17 cellular contexts compared by ENCODE assay signal in genomic region chr20:40922865-40923264, GRCh38.
DNase-seq lines count a peak whose midpoint lies in the region; ATAC-seq, FAIRE-seq and TF ChIP-seq lines count a peak whose summit lies in the region.
"Had no signal": no experiment of that assay in that cellular context is flagged by ENCODE, and none has a peak within 500 bp of the region (broad histone marks: within the 10 kb centered on the region; RNA-seq: fewer than 3 reads in every experiment).

No MANE protein-coding gene starts in this region.

- H3K9ac ChIP-seq in OCI-LY3 (ENCODE audit: low read length) = no peak overlapping the region
- H3K9ac ChIP-seq: BLaER1 treated with 17β-estradiol and CSF1 and Interleukin-3, amounts not matched to agents 10 nM and 100 nM had no signal

- H3K9me3 Mint-ChIP-seq in HFFc6 (no peaks in the 10 kb centered on the region), endothelial cell (ENCODE audit: unreplicated experiment) (no peaks in the 10 kb centered on the region)

- 81% methylated on average over 3 of the region's 3 CpGs for WGBS in right cardiac atrium

- H3K4me3 ChIP-seq in OCI-LY3 (ENCODE audit: low read length) = no peak overlapping the region
- no peak overlapping the region for H3K4me3 ChIP-seq in right cardiac atrium (ENCODE audit: low read length)
- H3K4me3 ChIP-seq: BLaER1 treated with 17β-estradiol and CSF1 and Interleukin-3, amounts not matched to agents 10 nM and 100 nM; HAP-1; K562 had no signal

- H3K79me2 ChIP-seq in OCI-LY3 (ENCODE audit: low read length) = no peaks in the 10 kb centered on the region

- H3K27me3 ChIP-seq in OCI-LY3 (ENCODE audit: low read depth, low read length) = peaks cover 8% of the 10 kb centered on the region; the same call in 1 of the 2 replicates
- no peaks in the 10 kb centered on the region for H3K27me3 ChIP-seq in right cardiac atrium (ENCODE audit: control insufficient read depth, insufficient read depth)
- H3K27me3 ChIP-seq: BLaER1 treated with 17β-estradiol and CSF1 and Interleukin-3, amounts not matched to agents 10 nM and 100 nM had no signal

- H3K36me3 Mint-ChIP-seq in HFFc6 (ENCODE audit: low read depth) (no peaks in the 10 kb centered on the region), endothelial cell (ENCODE audit: low read depth, unreplicated experiment) (no peaks in the 10 kb centered on the region)
- H3K36me3 Mint-ChIP-seq: CD4-positive, CD25-positive, alpha-beta regulatory T cell had no signal

- H4K20me1 ChIP-seq in OCI-LY3 (ENCODE audit: insufficient read depth, low read length) = no peaks in the 10 kb centered on the region
- H4K20me1 ChIP-seq: BLaER1 treated with 17β-estradiol and CSF1 and Interleukin-3, amounts not matched to agents 10 nM and 100 nM had no signal

- H3K27ac Mint-ChIP-seq in HFFc6 (no peak overlapping the region), endothelial cell (ENCODE audit: unreplicated experiment) (no peak overlapping the region)
- H3K27ac Mint-ChIP-seq: CD4-positive, CD25-positive, alpha-beta regulatory T cell had no signal

- intact Hi-C loops in right cardiac atrium (cut with DNase I) = no loop called here

- TF ChIP-seq CTCF in HFFc6 (IDR thresholded peaks at IDR 0.05) (peak; percentile 15; the same call in 1 of the 2 replicates), OCI-LY3 (IDR thresholded peaks at IDR 0.05; ENCODE audit: low read depth, low read length) (no peak), endothelial cell (IDR thresholded peaks at IDR 0.05; ENCODE audit: unreplicated experiment) (no peak)

- H3K4me3 Mint-ChIP-seq in HFFc6 = no peak overlapping the region
- no peak overlapping the region for H3K4me3 Mint-ChIP-seq in endothelial cell (ENCODE audit: unreplicated experiment)
- H3K4me3 Mint-ChIP-seq: CD4-positive, CD25-positive, alpha-beta regulatory T cell had no signal

- H3K27me3 Mint-ChIP-seq in HFFc6 (ENCODE audit: insufficient read depth) (peaks cover 2% of the 10 kb centered on the region; the same call in 1 of the 2 replicates), endothelial cell (ENCODE audit: unreplicated experiment) (no peaks in the 10 kb centered on the region)

- peak overlapping the region; percentile 9 for H3K4me2 ChIP-seq in OCI-LY3 (ENCODE audit: low read length)
- H3K4me2 ChIP-seq: BLaER1 treated with 17β-estradiol and CSF1 and Interleukin-3, amounts not matched to agents 10 nM and 100 nM had no signal

- DNase-seq in HFFc6 (no peak), fibroblast of gingiva (ENCODE audit: low read depth) (peak; percentile 16), right cardiac atrium (no peak), endothelial cell (ENCODE audit: low spot score) (no peak), NOMO-1 treated with DMSO at 0.1 percent for 48 hours (lab: John Stamatoyannopoulos, UW; ENCODE audit: unreplicated experiment) (no peak), urothelium cell line (ENCODE audit: low spot score) (no peak)
- DNase-seq: ACHN; Calu3; CD4-positive, CD25-positive, alpha-beta regulatory T cell; DMS 273 treated with DMSO at 0.1 percent for 48 hours had no signal

- H3K27ac ChIP-seq in OCI-LY3 (ENCODE audit: low read length) = no peak overlapping the region
- H3K27ac ChIP-seq in right cardiac atrium (ENCODE audit: low read length) = no peak overlapping the region
- H3K27ac ChIP-seq: BLaER1 treated with 17β-estradiol and CSF1 and Interleukin-3, amounts not matched to agents 10 nM and 100 nM had no signal

- H3K9me3 ChIP-seq in OCI-LY3 (ENCODE audit: insufficient read depth, low read length) (no peaks in the 10 kb centered on the region), right cardiac atrium (ENCODE audit: control insufficient read depth, low read length) (no peaks in the 10 kb centered on the region)
- H3K9me3 ChIP-seq: HAP-1 had no signal

- H3K4me1 Mint-ChIP-seq in HFFc6 (ENCODE audit: low read depth) = no peaks in the 10 kb centered on the region
- H3K4me1 Mint-ChIP-seq in endothelial cell (ENCODE audit: unreplicated experiment) = no peaks in the 10 kb centered on the region
- H3K4me1 Mint-ChIP-seq: CD4-positive, CD25-positive, alpha-beta regulatory T cell had no signal

- H2AFZ ChIP-seq in OCI-LY3 (ENCODE audit: low read depth, low read length) = no peak overlapping the region

- FAIRE-seq in urothelium cell line (lab: Jason Lieb, UNC) = no peak
- FAIRE-seq: GM12891, H1, K562 had no signal

- no peaks in the 10 kb centered on the region for H3K36me3 ChIP-seq in OCI-LY3 (replicated peaks; ENCODE audit: low read depth, low read length)
- H3K36me3 ChIP-seq: BLaER1 treated with 17β-estradiol and CSF1 and Interleukin-3, amounts not matched to agents 10 nM and 100 nM; HAP-1 had no signal

- ATAC-seq in GM18502 (IDR thresholded peaks at IDR 0.05; ENCODE audit: poor library complexity, unreplicated experiment) = peak; percentile 61
- ATAC-seq in right cardiac atrium = no peak
- ATAC-seq: K562 had no signal

- H3K4me1 ChIP-seq in OCI-LY3 (ENCODE audit: low read length) (peaks cover 9% of the 10 kb centered on the region), right cardiac atrium (ENCODE audit: control insufficient read depth, insufficient read depth, low read length) (no peaks in the 10 kb centered on the region)
- H3K4me1 ChIP-seq: HAP-1 had no signal
